In the genomic region with DNA sequence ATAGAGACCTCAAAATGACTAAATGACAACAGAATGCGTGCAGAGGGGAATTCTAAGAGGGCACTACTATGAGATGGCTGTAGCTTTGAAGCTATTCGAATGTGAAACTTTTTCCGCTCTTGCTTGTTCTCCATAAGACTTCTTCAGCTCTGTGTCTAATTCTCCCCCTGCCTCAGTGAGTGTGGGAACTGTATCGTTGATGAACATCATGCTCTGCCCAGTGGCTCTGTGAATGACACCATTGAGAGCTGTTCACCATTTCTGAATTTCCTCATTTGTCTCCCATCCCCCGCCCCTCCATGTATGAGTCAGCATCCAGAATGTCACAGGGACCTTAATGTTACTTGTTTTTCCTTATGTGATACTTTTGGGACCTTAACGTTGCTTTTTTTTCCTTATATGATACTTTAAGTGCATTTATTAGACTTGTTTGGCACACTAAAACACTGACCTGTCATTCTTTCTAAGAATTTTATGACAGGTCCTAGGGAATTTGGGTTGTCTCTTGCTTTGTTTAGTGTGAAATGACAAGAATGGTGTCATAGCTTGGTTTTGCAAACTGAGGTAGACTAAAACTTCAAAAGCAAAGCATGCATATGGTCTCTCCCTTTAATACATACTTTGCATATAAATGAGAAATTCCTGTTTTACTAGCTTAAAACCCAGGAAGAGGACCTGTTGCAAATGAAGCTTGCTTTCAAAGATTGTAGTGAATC, we compare ENCODE assay signal across 1 cellular context.
TF ChIP-seq lines count a peak whose summit lies in the region.

No MANE protein-coding gene starts in this region.

TF ChIP-seq in K562, 482 proteins besides CTCF, POLR2A, EP300 and RAD21 (continued from another document):
- TF ChIP-seq, protein P1, sequence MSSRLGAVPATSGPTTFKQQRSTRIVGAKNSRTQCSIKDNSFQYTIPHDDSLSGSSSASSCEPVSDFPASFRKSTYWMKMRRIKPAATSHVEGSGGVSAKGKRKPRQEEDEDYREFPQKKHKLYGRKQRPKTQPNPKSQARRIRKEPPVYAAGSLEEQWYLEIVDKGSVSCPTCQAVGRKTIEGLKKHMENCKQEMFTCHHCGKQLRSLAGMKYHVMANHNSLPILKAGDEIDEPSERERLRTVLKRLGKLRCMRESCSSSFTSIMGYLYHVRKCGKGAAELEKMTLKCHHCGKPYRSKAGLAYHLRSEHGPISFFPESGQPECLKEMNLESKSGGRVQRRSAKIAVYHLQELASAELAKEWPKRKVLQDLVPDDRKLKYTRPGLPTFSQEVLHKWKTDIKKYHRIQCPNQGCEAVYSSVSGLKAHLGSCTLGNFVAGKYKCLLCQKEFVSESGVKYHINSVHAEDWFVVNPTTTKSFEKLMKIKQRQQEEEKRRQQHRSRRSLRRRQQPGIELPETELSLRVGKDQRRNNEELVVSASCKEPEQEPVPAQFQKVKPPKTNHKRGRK (tag; IDR thresholded peaks at IDR 0.05): no peak
- TF ChIP-seq JUND (IDR thresholded peaks at IDR 0.05; ENCODE audit: borderline replicate concordance, low read depth, low read length) (peak; percentile 95), JUND (tag; IDR thresholded peaks at IDR 0.05; ENCODE audit: borderline replicate concordance, low read depth, low read length) (peak; percentile 95; the same call in 2 of the 3 replicates), BRD9 (IDR thresholded peaks at IDR 0.05; ENCODE audit: low read depth, partially characterized antibody) (peak; percentile 57), MAFG (tag; conservative IDR thresholded peaks at IDR 0.05) (peak; percentile 86), SP2 (IDR thresholded peaks at IDR 0.05; ENCODE audit: extremely low read depth, low read depth, low read length, poor library complexity, severe bottlenecking) (no peak), SMARCA4 (IDR thresholded peaks at IDR 0.05) (peak; percentile 86), CTBP1 (IDR thresholded peaks at IDR 0.05; ENCODE audit: borderline replicate concordance) (peak; percentile 48; the same call in 1 of the 2 replicates), RBM17 (IDR thresholded peaks at IDR 0.05; ENCODE audit: borderline replicate concordance, low read depth, low read length) (no peak), FOSL1 (tag; conservative IDR thresholded peaks at IDR 0.05) (peak; percentile 88), ZNF316 (IDR thresholded peaks at IDR 0.05) (peak; percentile 94), MTA1 (IDR thresholded peaks at IDR 0.05; ENCODE audit: borderline replicate concordance) (0 out of 2 replicates have a peak, but pooled peaks have one; percentile 18), ZNF354B (CRISPR knock-in tag; IDR thresholded peaks at IDR 0.05) (no peak), NFE2 (IDR thresholded peaks at IDR 0.05; ENCODE audit: low read depth) (peak; percentile 96), ZEB2 (IDR thresholded peaks at IDR 0.05) (no peak), CHD2 (IDR thresholded peaks at IDR 0.05; ENCODE audit: low read depth, low read length) (no peak), KDM1A (IDR thresholded peaks at IDR 0.05) (no peak), CEBPB (tag; IDR thresholded peaks at IDR 0.05) (peak; percentile 38; the same call in 1 of the 2 replicates), SPI1 (IDR thresholded peaks at IDR 0.05; ENCODE audit: borderline replicate concordance, low read depth, low read length) (no peak), EP400 (IDR thresholded peaks at IDR 0.05) (peak; percentile 51; the same call in 1 of the 2 replicates), XRCC4 (IDR thresholded peaks at IDR 0.05; ENCODE audit: extremely low read depth, insufficient read depth, insufficient read length) (no peak), MTA3 (IDR thresholded peaks at IDR 0.05; ENCODE audit: borderline replicate concordance) (0 out of 2 replicates have a peak, but pooled peaks have one; percentile 47), PTBP1 (IDR thresholded peaks at IDR 0.05; ENCODE audit: low read depth, low read length) (no peak), HDAC2 (IDR thresholded peaks at IDR 0.05) (0 out of 2 replicates have a peak, but pooled peaks have one; percentile 17), NFRKB (IDR thresholded peaks at IDR 0.05; ENCODE audit: low read depth) (peak; percentile 59; the same call in 1 of the 2 replicates), C11orf30 (IDR thresholded peaks at IDR 0.05; ENCODE audit: low read depth) (peak; percentile 93), NR4A1 (CRISPR knock-in tag; IDR thresholded peaks at IDR 0.05) (no peak), NR4A1 (tag; IDR thresholded peaks at IDR 0.05) (peak; percentile 55; the same call in 1 of the 2 replicates), RBM39 (optimal IDR thresholded peaks at IDR 0.05; ENCODE audit: low read depth, low read length) (no peak), FOXK1 (CRISPR knock-in tag; IDR thresholded peaks at IDR 0.05; ENCODE audit: borderline replicate concordance) (no peak)
- TF ChIP-seq, protein P2, sequence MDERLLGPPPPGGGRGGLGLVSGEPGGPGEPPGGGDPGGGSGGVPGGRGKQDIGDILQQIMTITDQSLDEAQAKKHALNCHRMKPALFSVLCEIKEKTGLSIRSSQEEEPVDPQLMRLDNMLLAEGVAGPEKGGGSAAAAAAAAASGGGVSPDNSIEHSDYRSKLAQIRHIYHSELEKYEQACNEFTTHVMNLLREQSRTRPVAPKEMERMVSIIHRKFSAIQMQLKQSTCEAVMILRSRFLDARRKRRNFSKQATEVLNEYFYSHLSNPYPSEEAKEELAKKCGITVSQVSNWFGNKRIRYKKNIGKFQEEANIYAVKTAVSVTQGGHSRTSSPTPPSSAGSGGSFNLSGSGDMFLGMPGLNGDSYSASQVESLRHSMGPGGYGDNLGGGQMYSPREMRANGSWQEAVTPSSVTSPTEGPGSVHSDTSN (CRISPR knock-in tag; IDR thresholded peaks at IDR 0.05; ENCODE audit: low read depth): no peak
- TF ChIP-seq, protein P2 (tag; conservative IDR thresholded peaks at IDR 0.05; ENCODE audit: low read depth): 0 out of 2 replicates have a peak, but pooled peaks have one; percentile 22
- TF ChIP-seq, protein P3, sequence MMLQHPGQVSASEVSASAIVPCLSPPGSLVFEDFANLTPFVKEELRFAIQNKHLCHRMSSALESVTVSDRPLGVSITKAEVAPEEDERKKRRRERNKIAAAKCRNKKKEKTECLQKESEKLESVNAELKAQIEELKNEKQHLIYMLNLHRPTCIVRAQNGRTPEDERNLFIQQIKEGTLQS (IDR thresholded peaks at IDR 0.05): peak; percentile 94
- TF ChIP-seq, protein P3 (CRISPR knock-in tag; conservative IDR thresholded peaks at IDR 0.05): no peak
- TF ChIP-seq, protein P4, sequence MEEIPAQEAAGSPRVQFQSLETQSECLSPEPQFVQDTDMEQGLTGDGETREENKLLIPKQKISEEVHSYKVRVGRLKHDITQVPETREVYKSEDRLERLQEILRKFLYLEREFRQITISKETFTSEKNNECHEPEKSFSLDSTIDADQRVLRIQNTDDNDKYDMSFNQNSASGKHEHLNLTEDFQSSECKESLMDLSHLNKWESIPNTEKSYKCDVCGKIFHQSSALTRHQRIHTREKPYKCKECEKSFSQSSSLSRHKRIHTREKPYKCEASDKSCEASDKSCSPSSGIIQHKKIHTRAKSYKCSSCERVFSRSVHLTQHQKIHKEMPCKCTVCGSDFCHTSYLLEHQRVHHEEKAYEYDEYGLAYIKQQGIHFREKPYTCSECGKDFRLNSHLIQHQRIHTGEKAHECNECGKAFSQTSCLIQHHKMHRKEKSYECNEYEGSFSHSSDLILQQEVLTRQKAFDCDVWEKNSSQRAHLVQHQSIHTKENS (CRISPR knock-in tag; IDR thresholded peaks at IDR 0.05): no peak
- TF ChIP-seq, protein P5, sequence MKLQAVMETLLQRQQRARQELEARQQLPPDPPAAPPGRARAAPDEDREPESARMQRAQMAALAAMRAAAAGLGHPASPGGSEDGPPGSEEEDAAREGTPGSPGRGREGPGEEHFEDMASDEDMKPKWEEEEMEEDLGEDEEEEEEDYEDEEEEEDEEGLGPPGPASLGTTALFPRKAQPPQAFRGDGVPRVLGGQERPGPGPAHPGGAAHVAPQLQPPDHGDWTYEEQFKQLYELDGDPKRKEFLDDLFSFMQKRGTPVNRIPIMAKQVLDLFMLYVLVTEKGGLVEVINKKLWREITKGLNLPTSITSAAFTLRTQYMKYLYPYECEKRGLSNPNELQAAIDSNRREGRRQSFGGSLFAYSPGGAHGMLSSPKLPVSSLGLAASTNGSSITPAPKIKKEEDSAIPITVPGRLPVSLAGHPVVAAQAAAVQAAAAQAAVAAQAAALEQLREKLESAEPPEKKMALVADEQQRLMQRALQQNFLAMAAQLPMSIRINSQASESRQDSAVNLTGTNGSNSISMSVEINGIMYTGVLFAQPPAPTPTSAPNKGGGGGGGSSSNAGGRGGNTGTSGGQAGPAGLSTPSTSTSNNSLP (IDR thresholded peaks at IDR 0.05; ENCODE audit: borderline replicate concordance, low read depth, low read length): 0 out of 2 replicates have a peak, but pooled peaks have one; percentile 24
- TF ChIP-seq, protein P6, sequence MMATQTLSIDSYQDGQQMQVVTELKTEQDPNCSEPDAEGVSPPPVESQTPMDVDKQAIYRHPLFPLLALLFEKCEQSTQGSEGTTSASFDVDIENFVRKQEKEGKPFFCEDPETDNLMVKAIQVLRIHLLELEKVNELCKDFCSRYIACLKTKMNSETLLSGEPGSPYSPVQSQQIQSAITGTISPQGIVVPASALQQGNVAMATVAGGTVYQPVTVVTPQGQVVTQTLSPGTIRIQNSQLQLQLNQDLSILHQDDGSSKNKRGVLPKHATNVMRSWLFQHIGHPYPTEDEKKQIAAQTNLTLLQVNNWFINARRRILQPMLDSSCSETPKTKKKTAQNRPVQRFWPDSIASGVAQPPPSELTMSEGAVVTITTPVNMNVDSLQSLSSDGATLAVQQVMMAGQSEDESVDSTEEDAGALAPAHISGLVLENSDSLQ (IDR thresholded peaks at IDR 0.05): peak; percentile 86
- TF ChIP-seq, protein P7, sequence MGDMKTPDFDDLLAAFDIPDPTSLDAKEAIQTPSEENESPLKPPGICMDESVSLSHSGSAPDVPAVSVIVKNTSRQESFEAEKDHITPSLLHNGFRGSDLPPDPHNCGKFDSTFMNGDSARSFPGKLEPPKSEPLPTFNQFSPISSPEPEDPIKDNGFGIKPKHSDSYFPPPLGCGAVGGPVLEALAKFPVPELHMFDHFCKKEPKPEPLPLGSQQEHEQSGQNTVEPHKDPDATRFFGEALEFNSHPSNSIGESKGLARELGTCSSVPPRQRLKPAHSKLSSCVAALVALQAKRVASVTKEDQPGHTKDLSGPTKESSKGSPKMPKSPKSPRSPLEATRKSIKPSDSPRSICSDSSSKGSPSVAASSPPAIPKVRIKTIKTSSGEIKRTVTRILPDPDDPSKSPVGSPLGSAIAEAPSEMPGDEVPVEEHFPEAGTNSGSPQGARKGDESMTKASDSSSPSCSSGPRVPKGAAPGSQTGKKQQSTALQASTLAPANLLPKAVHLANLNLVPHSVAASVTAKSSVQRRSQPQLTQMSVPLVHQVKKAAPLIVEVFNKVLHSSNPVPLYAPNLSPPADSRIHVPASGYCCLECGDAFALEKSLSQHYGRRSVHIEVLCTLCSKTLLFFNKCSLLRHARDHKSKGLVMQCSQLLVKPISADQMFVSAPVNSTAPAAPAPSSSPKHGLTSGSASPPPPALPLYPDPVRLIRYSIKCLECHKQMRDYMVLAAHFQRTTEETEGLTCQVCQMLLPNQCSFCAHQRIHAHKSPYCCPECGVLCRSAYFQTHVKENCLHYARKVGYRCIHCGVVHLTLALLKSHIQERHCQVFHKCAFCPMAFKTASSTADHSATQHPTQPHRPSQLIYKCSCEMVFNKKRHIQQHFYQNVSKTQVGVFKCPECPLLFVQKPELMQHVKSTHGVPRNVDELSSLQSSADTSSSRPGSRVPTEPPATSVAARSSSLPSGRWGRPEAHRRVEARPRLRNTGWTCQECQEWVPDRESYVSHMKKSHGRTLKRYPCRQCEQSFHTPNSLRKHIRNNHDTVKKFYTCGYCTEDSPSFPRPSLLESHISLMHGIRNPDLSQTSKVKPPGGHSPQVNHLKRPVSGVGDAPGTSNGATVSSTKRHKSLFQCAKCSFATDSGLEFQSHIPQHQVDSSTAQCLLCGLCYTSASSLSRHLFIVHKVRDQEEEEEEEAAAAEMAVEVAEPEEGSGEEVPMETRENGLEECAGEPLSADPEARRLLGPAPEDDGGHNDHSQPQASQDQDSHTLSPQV (IDR thresholded peaks at IDR 0.05): peak; percentile 60
- TF ChIP-seq, protein P8, sequence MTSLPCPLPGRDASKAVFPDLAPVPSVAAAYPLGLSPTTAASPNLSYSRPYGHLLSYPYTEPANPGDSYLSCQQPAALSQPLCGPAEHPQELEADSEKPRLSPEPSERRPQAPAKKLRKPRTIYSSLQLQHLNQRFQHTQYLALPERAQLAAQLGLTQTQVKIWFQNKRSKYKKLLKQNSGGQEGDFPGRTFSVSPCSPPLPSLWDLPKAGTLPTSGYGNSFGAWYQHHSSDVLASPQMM (CRISPR knock-in tag; IDR thresholded peaks at IDR 0.05): no peak
- TF ChIP-seq, protein P9, sequence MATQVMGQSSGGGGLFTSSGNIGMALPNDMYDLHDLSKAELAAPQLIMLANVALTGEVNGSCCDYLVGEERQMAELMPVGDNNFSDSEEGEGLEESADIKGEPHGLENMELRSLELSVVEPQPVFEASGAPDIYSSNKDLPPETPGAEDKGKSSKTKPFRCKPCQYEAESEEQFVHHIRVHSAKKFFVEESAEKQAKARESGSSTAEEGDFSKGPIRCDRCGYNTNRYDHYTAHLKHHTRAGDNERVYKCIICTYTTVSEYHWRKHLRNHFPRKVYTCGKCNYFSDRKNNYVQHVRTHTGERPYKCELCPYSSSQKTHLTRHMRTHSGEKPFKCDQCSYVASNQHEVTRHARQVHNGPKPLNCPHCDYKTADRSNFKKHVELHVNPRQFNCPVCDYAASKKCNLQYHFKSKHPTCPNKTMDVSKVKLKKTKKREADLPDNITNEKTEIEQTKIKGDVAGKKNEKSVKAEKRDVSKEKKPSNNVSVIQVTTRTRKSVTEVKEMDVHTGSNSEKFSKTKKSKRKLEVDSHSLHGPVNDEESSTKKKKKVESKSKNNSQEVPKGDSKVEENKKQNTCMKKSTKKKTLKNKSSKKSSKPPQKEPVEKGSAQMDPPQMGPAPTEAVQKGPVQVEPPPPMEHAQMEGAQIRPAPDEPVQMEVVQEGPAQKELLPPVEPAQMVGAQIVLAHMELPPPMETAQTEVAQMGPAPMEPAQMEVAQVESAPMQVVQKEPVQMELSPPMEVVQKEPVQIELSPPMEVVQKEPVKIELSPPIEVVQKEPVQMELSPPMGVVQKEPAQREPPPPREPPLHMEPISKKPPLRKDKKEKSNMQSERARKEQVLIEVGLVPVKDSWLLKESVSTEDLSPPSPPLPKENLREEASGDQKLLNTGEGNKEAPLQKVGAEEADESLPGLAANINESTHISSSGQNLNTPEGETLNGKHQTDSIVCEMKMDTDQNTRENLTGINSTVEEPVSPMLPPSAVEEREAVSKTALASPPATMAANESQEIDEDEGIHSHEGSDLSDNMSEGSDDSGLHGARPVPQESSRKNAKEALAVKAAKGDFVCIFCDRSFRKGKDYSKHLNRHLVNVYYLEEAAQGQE (CRISPR knock-in tag; IDR thresholded peaks at IDR 0.05; ENCODE audit: low read depth): no peak
TF ChIP-seq in K562: peak in this region for 40.
